9 cellular contexts compared by ENCODE assay signal in the genomic region with DNA sequence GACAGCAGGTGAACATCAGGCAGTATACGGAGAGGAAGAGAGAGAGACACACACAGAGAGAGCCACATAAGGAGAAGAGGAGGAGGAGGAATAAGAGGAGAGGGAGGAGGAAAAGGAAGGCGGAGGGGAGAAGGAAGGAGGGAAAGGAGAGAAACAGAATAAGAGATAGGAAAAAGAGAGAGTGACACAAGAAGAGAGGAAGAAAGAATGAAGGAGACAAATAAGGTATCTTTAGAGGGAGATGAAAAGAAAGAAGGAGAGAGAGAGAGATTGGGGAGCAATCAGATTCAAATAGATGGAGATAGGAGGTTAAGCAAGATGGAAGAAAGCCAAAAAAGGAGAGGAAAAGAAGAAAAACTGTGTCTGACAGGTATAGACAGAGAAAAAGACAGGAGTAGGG. TPM values are rescaled to one million over a fixed set of nuclear protein-coding genes. Genes with fewer than 3 reads are reported as not detected.
"Had no signal": no experiment of that assay in that cellular context is flagged by ENCODE, and none has a peak within 500 bp of the region (broad histone marks: within the 10 kb centered on the region; RNA-seq: fewer than 3 reads in every experiment).

No MANE protein-coding gene starts in this region.

- ATAC-seq: GM12878 had no signal

- DNase-seq: GDM1, GF-D8 had no signal

- FAIRE-seq: G401.6, GM12878, GM12891, GM12892, GM18507, GM19239 had no signal

- H3K4me3 ChIP-seq: GM12878 had no signal

RNA-seq across cellular contexts. Expression of a gene that starts 44.0 kb away (rescaled TPM):
- total RNA-seq: G401 had no signal
